In genomic region chr12:6537580-6538419, GRCh38 we compare ENCODE assay signal across 8 cellular contexts. TPM values are rescaled to one million over a fixed set of nuclear protein-coding genes. Genes with fewer than 3 reads are reported as not detected.
A peak's percentile ranks its signal among the peaks of the same experiment; 100 is the strongest.
DNase-seq lines count a peak whose midpoint lies in the region; ATAC-seq and TF ChIP-seq lines count a peak whose summit lies in the region.
"Not testable (repeated sequence)": the region's sequence is repeated elsewhere in the genome, so short reads cannot be mapped to it uniquely, and the experiment has no call there.

No MANE protein-coding gene starts in this region.

- not testable (repeated sequence) for ATAC-seq in T-helper 17 cell

- not testable (repeated sequence) for H3K27me3 ChIP-seq in BE2C; H7 (ENCODE audit: control insufficient read depth, insufficient read depth, low read length); mucosa of rectum (ENCODE audit: control insufficient read depth in 2 of 2, insufficient read depth in 2 of 2, low read length in 2 of 2)

- H3K27me3 Mint-ChIP-seq in T-helper 17 cell, result not testable (repeated sequence)

- H3K36me3 ChIP-seq in BE2C (peaks cover 53% of the 10 kb centered on the region), H7 (replicated peaks; ENCODE audit: control insufficient read depth, insufficient read depth, low read length) (peaks cover 34% of the 10 kb centered on the region), mucosa of rectum (ENCODE audit: control insufficient read depth in 2 of 2, insufficient read depth in 2 of 2, low read length in 2 of 2) (peaks cover 31 to 36% of the 10 kb centered on the region in 2 donors)

- H3K4me1 ChIP-seq in BE2C (peaks cover 24% of the 10 kb centered on the region), mucosa of rectum (ENCODE audit: control insufficient read depth in 2 of 2, insufficient read depth in 2 of 2, low read length in 2 of 2) (peaks cover 69 to 70% of the 10 kb centered on the region in 2 donors)

- peak overlapping the region; percentile 44 to 71 for H3K27ac ChIP-seq in mucosa of rectum (ENCODE audit: low read depth in 2 of 2, low read length in 2 of 2)

- peak overlapping the region; percentile 82 for H3K4me3 Mint-ChIP-seq in T-helper 17 cell

- H3K9me3 ChIP-seq in BE2C; T-helper 17 cell (ENCODE audit: control insufficient read depth, low read length, poor library complexity, severe bottlenecking); mucosa of rectum (ENCODE audit: control insufficient read depth in 2 of 2, low read length in 2 of 2): not testable (repeated sequence)

- TF ChIP-seq CTCF in BE2C (IDR thresholded peaks at IDR 0.05; ENCODE audit: low read depth, low read length), result peak; percentile 80

- not testable (repeated sequence) for H3K36me3 Mint-ChIP-seq in T-helper 17 cell (ENCODE audit: low read depth)

- peaks cover 46% of the 10 kb centered on the region for H3K4me1 Mint-ChIP-seq in T-helper 17 cell

- peak overlapping the region; percentile 89 for H3K27ac Mint-ChIP-seq in T-helper 17 cell

- peak; percentile 88 for DNase-seq in BE2C
- DNase-seq in H7, result peak; percentile 81
- DNase-seq in NCI-H2171 treated with DMSO at 0.1 percent for 48 hours (lab: John Stamatoyannopoulos, UW), result peak; percentile 90
- peak; percentile 72 to 79 (median 76) for DNase-seq in T-helper 17 cell
- peak; percentile 85 for DNase-seq in activated naive CD4-positive, alpha-beta T cell treated with Interleukin-2 at 50 U/mL for 16 hours
- DNase-seq in fibroblast of gingiva (ENCODE audit: low read depth), result peak; percentile 79
- DNase-seq in stimulated activated CD4-positive, alpha-beta T cell treated with anti-CD3 and anti-CD28 coated beads, TNF-alpha, amount 100 ng/mL, for 48 hours (ENCODE audit: low read depth in 3 of 3), result peak; percentile 70 to 75 (median 71)

- peak overlapping the region; percentile 82 for H3K4me3 ChIP-seq in BE2C (ENCODE audit: low read depth, low read length)
- not testable (repeated sequence) for H3K4me3 ChIP-seq in H7 (ENCODE audit: insufficient read depth, low read depth, low read length); mucosa of rectum (ENCODE audit: low read length in 2 of 2)

- H3K9ac ChIP-seq in mucosa of rectum (ENCODE audit: low read depth in 1 of 2, low read length in 2 of 2), result peak overlapping the region in 1 of 2 donors; percentile 54

RNA-seq across cellular contexts. Expression of gene GAPDH, which starts 3.5 kb away (rescaled TPM):
- 8,477 TPM for polyA plus RNA-seq in BE2C (2012; ENCODE audit: insufficient read depth, insufficient read length, low read depth)
- 6,920 and 8,270 TPM in 2 replicates for total RNA-seq in H7 (2014; rRNA removed; shearing (Covaris generic))
- 100 to 1,000 TPM; 640 to 695 TPM for total RNA-seq in T-helper 17 cell

RNA-seq across cellular contexts. Expression of gene IFFO1, which starts 18.0 kb away (rescaled TPM):
- polyA plus RNA-seq in BE2C (2012; ENCODE audit: insufficient read depth, insufficient read length, low read depth), result 129 TPM
- total RNA-seq in H7 (2014; rRNA removed; shearing (Covaris generic)), result 15.1 and 18.2 TPM in 2 replicates
- 10 to 100 TPM; 29.3 to 37.3 TPM for total RNA-seq in T-helper 17 cell

RNA-seq across cellular contexts. Expression of gene NOP2, which starts 30.3 kb away (rescaled TPM):
- polyA plus RNA-seq in BE2C (2012; ENCODE audit: insufficient read depth, insufficient read length, low read depth), result 222 TPM
- total RNA-seq in H7 (2014; rRNA removed; shearing (Covaris generic)), result 64.2 and 68.8 TPM in 2 replicates
- total RNA-seq in T-helper 17 cell, result 100 to 1,000 TPM in 1 of 2 donors, 10 to 100 TPM in 1; 90.0 to 122 TPM

RNA-seq across cellular contexts. Expression of gene NCAPD2, which starts 43.9 kb away (rescaled TPM):
- 41.8 TPM for polyA plus RNA-seq in BE2C (2012; ENCODE audit: insufficient read depth, insufficient read length, low read depth)
- total RNA-seq in H7 (2014; rRNA removed; shearing (Covaris generic)), result 104 and 113 TPM in 2 replicates
- total RNA-seq in T-helper 17 cell, result 10 to 100 TPM; 16.9 to 24.3 TPM

RNA-seq across cellular contexts. Expression of gene MRPL51, which starts 44.7 kb away (rescaled TPM):
- polyA plus RNA-seq in BE2C (2012; ENCODE audit: insufficient read depth, insufficient read length, low read depth), result 231 TPM
- total RNA-seq in H7 (2014; rRNA removed; shearing (Covaris generic)), result 137 and 145 TPM in 2 replicates
- 10 to 100 TPM; 36.6 to 42.2 TPM for total RNA-seq in T-helper 17 cell
